In the genomic region with DNA sequence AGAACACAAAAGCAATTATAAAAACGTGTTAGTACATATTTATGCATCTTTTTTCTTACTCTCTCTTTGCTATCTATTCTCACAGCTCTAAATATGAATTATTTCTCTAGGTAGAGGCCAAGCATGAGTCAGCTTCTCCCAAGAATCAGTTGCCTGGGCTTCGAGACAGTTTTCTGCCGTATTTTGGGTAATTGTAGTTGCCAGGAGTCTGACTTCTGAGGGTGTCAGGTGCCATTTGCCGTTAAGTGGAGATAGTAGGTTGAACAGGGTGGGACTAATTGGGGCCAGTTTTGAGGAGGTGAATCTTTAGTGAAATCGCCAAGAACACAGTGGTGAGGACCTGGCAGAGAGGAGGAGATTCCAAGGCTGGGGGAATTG, we compare ENCODE assay signal across 8 cellular contexts. TPM values are rescaled to one million over a fixed set of nuclear protein-coding genes. Genes with fewer than 3 reads are reported as not detected.
A peak's percentile ranks its signal among the peaks of the same experiment; 100 is the strongest.
DNase-seq lines count a peak whose midpoint lies in the region; ATAC-seq, FAIRE-seq and TF ChIP-seq lines count a peak whose summit lies in the region.

No MANE protein-coding gene starts in this region.

- H3K9me3 Mint-ChIP-seq in effector memory CD8-positive, alpha-beta T cell: no peaks in the 10 kb centered on the region
- H3K9me3 Mint-ChIP-seq in osteocyte (ENCODE audit: unreplicated experiment): no peaks in the 10 kb centered on the region

- H3K9me3 ChIP-seq in OCI-LY3 (ENCODE audit: insufficient read depth, low read length) (no peaks in the 10 kb centered on the region), mucosa of descending colon (no peaks in the 10 kb centered on the region)

- peak overlapping the region; percentile 98 for H3K27ac ChIP-seq in OCI-LY3 (ENCODE audit: low read length)

- no peaks in the 10 kb centered on the region for H3K27me3 Mint-ChIP-seq in effector memory CD8-positive, alpha-beta T cell
- peaks cover 6% of the 10 kb centered on the region for H3K27me3 Mint-ChIP-seq in osteocyte (ENCODE audit: unreplicated experiment)

- DNase-seq in NCI-H2171 treated with DMSO at 0.1 percent for 48 hours (lab: John Stamatoyannopoulos, UW) (peak; percentile 54), NCI-H2171 (lab: John Stamatoyannopoulos, UW) (no peak), osteocyte (ENCODE audit: extremely low spot score, unreplicated experiment) (no peak), COLO829 (ENCODE audit: low spot score) (no peak), mucosa of descending colon (no peak), D721Med (ENCODE audit: insufficient read length, low spot score) (no peak)
- no peak for DNase-seq in effector memory CD8-positive, alpha-beta T cell

- TF ChIP-seq CTCF in OCI-LY3 (IDR thresholded peaks at IDR 0.05; ENCODE audit: low read depth, low read length): no peak
- no peak for TF ChIP-seq CTCF in osteocyte (IDR thresholded peaks at IDR 0.05)
- TF ChIP-seq CTCF in mucosa of descending colon (IDR thresholded peaks at IDR 0.05): no peak
- TF ChIP-seq CTCF in D721Med (IDR thresholded peaks at IDR 0.05; ENCODE audit: insufficient read depth, missing control alignments): no peak

- peak overlapping the region; percentile 99 for H3K9ac ChIP-seq in OCI-LY3 (ENCODE audit: low read length)

- FAIRE-seq in D721Med (lab: Jason Lieb, UNC): no peak

- H3K79me2 ChIP-seq in OCI-LY3 (ENCODE audit: low read length): peaks cover 34% of the 10 kb centered on the region

- H3K27me3 ChIP-seq in OCI-LY3 (ENCODE audit: low read depth, low read length): no peaks in the 10 kb centered on the region

- H3K36me3 Mint-ChIP-seq in effector memory CD8-positive, alpha-beta T cell (ENCODE audit: insufficient read depth): peaks cover 15% of the 10 kb centered on the region
- peaks cover 3% of the 10 kb centered on the region for H3K36me3 Mint-ChIP-seq in osteocyte (ENCODE audit: unreplicated experiment)

- peak overlapping the region; percentile 61 to 72 for H3K27ac Mint-ChIP-seq in effector memory CD8-positive, alpha-beta T cell
- H3K27ac Mint-ChIP-seq in osteocyte (ENCODE audit: unreplicated experiment): peak overlapping the region; percentile 90

- intact Hi-C loops in mucosa of descending colon (cut with DNase I, micrococcal nuclease): no loop called here

- no peaks in the 10 kb centered on the region for H4K20me1 ChIP-seq in OCI-LY3 (ENCODE audit: insufficient read depth, low read length)

- H3K4me2 ChIP-seq in OCI-LY3 (ENCODE audit: low read length): peak overlapping the region; percentile 98

- H3K4me1 ChIP-seq in OCI-LY3 (ENCODE audit: low read length) (peaks cover 55% of the 10 kb centered on the region), mucosa of descending colon (ENCODE audit: low read depth) (peaks cover 11% of the 10 kb centered on the region)

- peaks cover 34 to 47% of the 10 kb centered on the region in 2 donors for H3K4me1 Mint-ChIP-seq in effector memory CD8-positive, alpha-beta T cell (ENCODE audit: low read depth in 2 of 2)
- peaks cover 15% of the 10 kb centered on the region for H3K4me1 Mint-ChIP-seq in osteocyte (ENCODE audit: unreplicated experiment)

- no peak overlapping the region; the same call in 1 of the 2 replicates for H2AFZ ChIP-seq in OCI-LY3 (ENCODE audit: low read depth, low read length)

- ATAC-seq in effector memory CD8-positive, alpha-beta T cell (replicated peaks): peak; percentile 3
- no peak for ATAC-seq in mucosa of descending colon

- H3K4me3 Mint-ChIP-seq in effector memory CD8-positive, alpha-beta T cell: peak overlapping the region; percentile 69
- peak overlapping the region; percentile 88 for H3K4me3 Mint-ChIP-seq in osteocyte (ENCODE audit: unreplicated experiment)

- peaks cover 3% of the 10 kb centered on the region for H3K36me3 ChIP-seq in OCI-LY3 (replicated peaks; ENCODE audit: low read depth, low read length)
- H3K36me3 ChIP-seq in mucosa of descending colon (ENCODE audit: low read depth): no peaks in the 10 kb centered on the region

- H3K4me3 ChIP-seq in OCI-LY3 (ENCODE audit: low read length) (peak overlapping the region; percentile 89), mucosa of descending colon (no peak overlapping the region)

RNA-seq across cellular contexts. Expression of a gene that starts 7.8 kb away (rescaled TPM):
- 0.13 and 0.24 TPM in 2 replicates for total RNA-seq in osteocyte
- total RNA-seq in mucosa of descending colon: 1 to 10 TPM; 1.1 to 6.0 (median 5.4) TPM
